In genomic region chr2:241680827-241681599, GRCh38 we compare ENCODE assay signal across 12 cellular contexts. TPM values are rescaled to one million over a fixed set of nuclear protein-coding genes. Genes with fewer than 3 reads are reported as not detected.
A peak's percentile ranks its signal among the peaks of the same experiment; 100 is the strongest.
DNase-seq lines count a peak whose midpoint lies in the region; ATAC-seq and TF ChIP-seq lines count a peak whose summit lies in the region.
"Had no signal": no experiment of that assay in that cellular context is flagged by ENCODE, and none has a peak within 500 bp of the region (broad histone marks: within the 10 kb centered on the region; RNA-seq: fewer than 3 reads in every experiment).

No MANE protein-coding gene starts in this region.

- DNase-seq in A172 (ENCODE audit: low spot score) (peak; percentile 95), HCEC 1CT (peak; percentile 98), astrocyte of the spinal cord (ENCODE audit: low read depth, low spot score) (peak; percentile 95), kidney glomerular epithelial cell (lab: John Stamatoyannopoulos, UW) (peak; percentile 88), SKM-1 (lab: John Stamatoyannopoulos, UW; ENCODE audit: unreplicated experiment) (no peak), NCI-H524 treated with DMSO at 0.1 percent for 48 hours (lab: John Stamatoyannopoulos, UW) (no peak), DMS 273 treated with DMSO at 0.1 percent for 48 hours (lab: John Stamatoyannopoulos, UW) (no peak)
- DNase-seq: activated CD8-positive, alpha-beta memory T cell treated with anti-CD3 and anti-CD28 coated beads, Interleukin-2, amount 10 ng/mL, durations not matched to agents 7 days and 5 days; CD8-positive, alpha-beta memory T cell; effector memory CD8-positive, alpha-beta T cell; OCI-M1 had no signal

- in situ Hi-C loops in astrocyte of the spinal cord (cut with HindIII; ENCODE audit: low sequenced_read_pairs): no loop called here

- TF ChIP-seq CTCF in astrocyte of the spinal cord (IDR thresholded peaks at IDR 0.05; ENCODE audit: low read depth, low read length): no peak

- H3K4me3 ChIP-seq in astrocyte of the spinal cord (ENCODE audit: low read depth, low read length): no peak overlapping the region

- ATAC-seq in GM21381 (IDR thresholded peaks at IDR 0.05; ENCODE audit: unreplicated experiment): no peak
- ATAC-seq: activated CD8-positive, alpha-beta memory T cell treated with anti-CD3 and anti-CD28 coated beads, Interleukin-2, amount 10 ng/mL, durations not matched to agents 7 days and 5 days; effector memory CD8-positive, alpha-beta T cell had no signal

RNA-seq across cellular contexts. Expression of gene DTYMK, which starts 5.6 kb away (rescaled TPM):
- 136 and 156 TPM in 2 replicates for total RNA-seq in A172 (2014; rRNA removed; shearing (Covaris generic))

RNA-seq across cellular contexts. Expression of gene ING5, which starts 20.8 kb away (rescaled TPM):
- total RNA-seq in A172 (2014; rRNA removed; shearing (Covaris generic)): 12.8 and 14.5 TPM in 2 replicates

RNA-seq across cellular contexts. Expression of gene ATG4B, which starts 43.5 kb away (rescaled TPM):
- 111 and 132 TPM in 2 replicates for total RNA-seq in A172 (2014; rRNA removed; shearing (Covaris generic))

RNA-seq across cellular contexts. Expression of gene THAP4, which starts 44.1 kb away (rescaled TPM):
- 80.6 and 85.7 TPM in 2 replicates for total RNA-seq in A172 (2014; rRNA removed; shearing (Covaris generic))

RNA-seq across cellular contexts. Expression of gene D2HGDH, which starts 53.4 kb away (rescaled TPM):
- 12.6 and 14.6 TPM in 2 replicates for total RNA-seq in A172 (2014; rRNA removed; shearing (Covaris generic))

Comparison
In these comparisons a context has a peak if more than half of its experiments do, and no peak if none do; other contexts are left out.
1. DNase-seq: peak in A172 (single experiment), HCEC 1CT (single experiment), astrocyte of the spinal cord (single experiment) and kidney glomerular epithelial cell (single experiment); none in SKM-1 (single experiment), NCI-H524 treated with DMSO at 0.1 percent for 48 hours (single experiment) and DMS 273 treated with DMSO at 0.1 percent for 48 hours (single experiment).